In the genomic region with DNA sequence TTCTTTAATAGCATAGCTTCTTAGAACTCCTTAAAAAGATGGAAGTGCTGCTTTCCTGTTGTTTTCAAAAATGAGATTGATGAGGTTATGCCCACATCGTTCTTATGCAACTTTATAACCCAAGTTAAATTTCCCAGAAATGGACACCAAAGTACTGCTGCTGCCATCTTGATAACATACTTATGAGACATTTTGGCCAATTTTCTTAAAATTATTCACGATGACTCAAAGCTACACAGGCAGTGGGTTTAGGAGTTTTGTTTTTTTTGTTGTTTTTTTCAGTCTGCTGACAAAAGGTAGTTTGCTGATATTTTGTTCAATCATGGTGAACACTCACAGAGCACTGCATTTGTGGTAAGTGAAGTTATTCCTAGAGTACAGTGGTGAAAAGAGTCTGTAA, we compare ENCODE assay signal across 1 cellular context.
TF ChIP-seq lines count a peak whose summit lies in the region.

No MANE protein-coding gene starts in this region.

TF ChIP-seq in GM12878, 131 proteins besides CTCF, POLR2A, EP300 and RAD21 (continued from another document):
- TF ChIP-seq, protein P1, sequence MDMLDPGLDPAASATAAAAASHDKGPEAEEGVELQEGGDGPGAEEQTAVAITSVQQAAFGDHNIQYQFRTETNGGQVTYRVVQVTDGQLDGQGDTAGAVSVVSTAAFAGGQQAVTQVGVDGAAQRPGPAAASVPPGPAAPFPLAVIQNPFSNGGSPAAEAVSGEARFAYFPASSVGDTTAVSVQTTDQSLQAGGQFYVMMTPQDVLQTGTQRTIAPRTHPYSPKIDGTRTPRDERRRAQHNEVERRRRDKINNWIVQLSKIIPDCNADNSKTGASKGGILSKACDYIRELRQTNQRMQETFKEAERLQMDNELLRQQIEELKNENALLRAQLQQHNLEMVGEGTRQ (IDR thresholded peaks at IDR 0.05; ENCODE audit: borderline replicate concordance, low read depth, low read length): no peak
- TF ChIP-seq JUNB (IDR thresholded peaks at IDR 0.05): 0 out of 2 replicates have a peak, but pooled peaks have one; percentile 23
- TF ChIP-seq TAF1 (IDR thresholded peaks at IDR 0.05; ENCODE audit: borderline replicate concordance, low read depth, low read length): no peak
TF ChIP-seq in GM12878: peak in this region for 1.
